In genomic region chr2:129462967-129463366, GRCh38 we compare ENCODE assay signal across 3 cellular contexts.
"Had no signal": no experiment of that assay in that cellular context is flagged by ENCODE, and none has a peak within 500 bp of the region (broad histone marks: within the 10 kb centered on the region; RNA-seq: fewer than 3 reads in every experiment).

No MANE protein-coding gene starts in this region.

- H3K4me3 ChIP-seq: GM12878 had no signal

- DNase-seq: GDM1, GF-D8 had no signal

- ATAC-seq: GM12878 had no signal
